Comparison of ENCODE assay signal across 8 cellular contexts in the genomic region with DNA sequence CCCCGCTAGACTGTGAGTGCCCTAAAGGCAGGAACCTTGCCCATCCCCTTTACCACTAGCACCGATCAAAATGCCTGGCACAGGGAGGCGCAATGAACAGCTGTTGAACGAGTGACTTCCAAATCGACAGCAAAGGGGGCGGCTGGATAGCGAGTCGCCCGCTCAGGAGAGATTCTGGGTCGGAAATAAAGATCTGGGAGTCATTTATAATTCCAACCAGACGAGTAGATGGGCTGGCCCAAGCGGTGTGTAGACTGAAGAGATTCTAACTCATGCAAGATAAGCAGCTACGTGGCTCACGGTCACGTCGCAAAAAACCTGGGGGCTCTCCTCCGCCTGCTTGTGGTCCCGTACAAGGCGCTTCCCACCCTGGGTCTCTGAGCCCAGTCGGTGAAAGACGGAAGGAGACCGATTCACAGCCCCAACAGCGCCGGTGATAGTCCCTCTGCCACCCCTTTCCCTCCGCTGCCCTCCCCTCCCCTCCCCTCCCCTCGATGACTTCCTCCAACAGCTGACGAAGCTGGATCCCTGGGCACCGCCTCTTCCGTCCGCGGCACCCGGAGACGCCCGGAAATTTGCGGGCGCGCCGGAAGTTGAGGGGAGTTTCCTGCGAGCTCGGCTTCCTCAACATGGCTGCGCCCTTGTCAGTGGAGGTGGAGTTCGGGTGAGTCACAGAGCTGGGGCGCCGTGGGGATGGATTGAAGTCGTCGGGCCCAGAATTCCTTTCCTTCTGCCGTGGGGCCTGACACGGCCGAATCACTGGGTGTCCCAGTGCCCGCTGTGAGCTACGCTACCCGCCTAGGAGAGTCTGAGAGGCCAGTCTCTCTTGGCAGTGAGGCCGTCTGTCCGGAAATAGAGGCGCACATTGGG. TPM values are rescaled to one million over a fixed set of nuclear protein-coding genes. Genes with fewer than 3 reads are reported as not detected.
DNase-seq lines count a peak whose midpoint lies in the region; ATAC-seq, FAIRE-seq and TF ChIP-seq lines count a peak whose summit lies in the region.

Gene URM1 (plus strand): TSS at position 623 of the 870 bp plus-strand sequence. CDS start 7 bp downstream, at position 630.

- H3K14ac ChIP-seq in IMR-90 (replicated peaks; ENCODE audit: low read depth, low read length) = peak within 1 kb of the TSS; percentile 98

- peak within 1 kb of the TSS; percentile 97 for H3K4ac ChIP-seq in IMR-90 (ENCODE audit: low read depth, low read length)

- peak within 1 kb of the TSS; percentile 98 for H4K8ac ChIP-seq in IMR-90 (ENCODE audit: low read depth in 2 of 2, low read length in 2 of 2)

- in situ Hi-C loops in IMR-90 (cut with MboI; ENCODE audit: low sequenced_read_pairs) = no loop called here

- ATAC-seq in GM21528 (IDR thresholded peaks at IDR 0.05; ENCODE audit: low FRiP score, unreplicated experiment) (peak; percentile 79), IMR-90 (ENCODE audit: low read depth) (peak; percentile 93)

- no peaks in the 10 kb centered on the region for H3K27me3 ChIP-seq in IMR-90 (ENCODE audit: control insufficient read depth, insufficient read depth, low read length)
- no peaks in the 10 kb centered on the region for H3K27me3 ChIP-seq in endothelial cell of umbilical vein (ENCODE audit: control insufficient read depth in 2 of 2, insufficient read depth in 2 of 2, low read length in 2 of 2)

- peak within 1 kb of the TSS; percentile 97 for H3K27ac ChIP-seq in IMR-90 (ENCODE audit: insufficient read depth, low read length)
- peak within 1 kb of the TSS; percentile 43 for H3K27ac ChIP-seq in OCI-LY7 (ENCODE audit: low read depth, low read length, poor library complexity, severe bottlenecking)
- peak within 1 kb of the TSS; percentile 82 for H3K27ac ChIP-seq in endothelial cell of umbilical vein (ENCODE audit: insufficient read depth, low read depth, low read length)

- peak within 1 kb of the TSS; percentile 99 for H2AK9ac ChIP-seq in IMR-90 (replicated peaks; ENCODE audit: low read depth, low read length, poor library complexity)

- H3K9ac ChIP-seq in IMR-90 (ENCODE audit: low read depth, low read length) = peak within 1 kb of the TSS; percentile 98
- peak within 1 kb of the TSS; percentile 87 for H3K9ac ChIP-seq in endothelial cell of umbilical vein (replicated peaks; ENCODE audit: extremely low read depth, insufficient read depth, low read length)

- H3K23ac ChIP-seq in IMR-90 (ENCODE audit: low read depth, low read length) = peak within 1 kb of the TSS; percentile 95

- peak within 1 kb of the TSS; percentile 88 for H2AK5ac ChIP-seq in IMR-90 (ENCODE audit: low read depth, low read length)

- H3K4me1 ChIP-seq in IMR-90 (ENCODE audit: control insufficient read depth, insufficient read depth, low read length) = peaks cover 14% of the 10 kb centered on the region
- peaks cover 16% of the 10 kb centered on the region for H3K4me1 ChIP-seq in OCI-LY7 (ENCODE audit: insufficient read depth, low read length, poor library complexity, severe bottlenecking)
- peaks cover 17% of the 10 kb centered on the region for H3K4me1 ChIP-seq in endothelial cell of umbilical vein (ENCODE audit: control insufficient read depth, extremely low read depth, insufficient read depth, low read length)

- H3K9me3 ChIP-seq in IMR-90 (ENCODE audit: control insufficient read depth, insufficient read depth, low read length) = no peaks in the 10 kb centered on the region
- no peaks in the 10 kb centered on the region for H3K9me3 ChIP-seq in OCI-LY7 (ENCODE audit: low read length)
- no peaks in the 10 kb centered on the region for H3K9me3 ChIP-seq in endothelial cell of umbilical vein (replicated peaks; ENCODE audit: control insufficient read depth, insufficient read depth, low read length)

- BruUV-seq in IMR-90 (replicated peaks; lab: Mats Ljungman, UMichigan) (no TSS peak), OCI-LY7 (replicated peaks; lab: Mats Ljungman, UMichigan) (TSS peak; percentile 73), endothelial cell of umbilical vein (replicated peaks; lab: Mats Ljungman, UMichigan) (TSS peak; percentile 98)

- H2BK120ac ChIP-seq in IMR-90 (ENCODE audit: low read depth, low read length) = peak within 1 kb of the TSS; percentile 75

- H3K9me1 ChIP-seq in IMR-90 (ENCODE audit: insufficient read depth, low read length) = peaks cover 12% of the 10 kb centered on the region
- no peaks in the 10 kb centered on the region for H3K9me1 ChIP-seq in endothelial cell of umbilical vein (replicated peaks; ENCODE audit: control insufficient read depth, extremely low read depth, insufficient read depth, low read length)

- peak within 1 kb of the TSS; percentile 70 for H3K18ac ChIP-seq in IMR-90 (ENCODE audit: low read depth, low read length)

- POLR2A ChIA-PET in IMR-90 (lab: Charles Lee; ENCODE audit: unreplicated experiment) (interaction anchor here (0.5 to 1.0 kb wide), 6 partner anchors 9 to 905 kb away, joined by 3 to 6 read pairs (median 4); partner anchors contain the start of genes GOLGA2 and SWI5), OCI-LY7 (lab: Charles Lee) (interaction anchor here (0.6 to 1.4 kb wide), 13 partner anchors 8 to 521 kb away, joined by 3 to 8 read pairs (median 3); no protein-coding TSS in a partner anchor), endothelial cell of umbilical vein (lab: Charles Lee) (interaction anchor here (0.6 to 1.7 kb wide), 5 partner anchors 9 to 353 kb away, joined by 3 to 8 read pairs (median 4); partner anchors contain the start of genes SPTAN1 and ZDHHC12)

- intact Hi-C loops in IMR-90 (cut with micrococcal nuclease) (loop anchor here (2.0 kb wide), 1 partner anchor 48 kb away; no protein-coding TSS in a partner anchor), OCI-LY7 (cut with micrococcal nuclease; ENCODE audit: unreplicated experiment) (loop anchor here (1.0 to 2.0 kb wide), 4 partner anchors 30 to 86 kb away; partner anchors contain the start of genes COQ4, ODF2, SLC27A4 and TRUB2), endothelial cell of umbilical vein (cut with micrococcal nuclease) (loop anchor here (1.0 to 2.0 kb wide), 3 partner anchors 42 to 85 kb away; partner anchors contain the start of genes COQ4, ODF2 and TRUB2)

- peak within 1 kb of the TSS; percentile 92 for H2BK5ac ChIP-seq in IMR-90 (ENCODE audit: low read depth, low read length, poor library complexity, severe bottlenecking)

- FAIRE-seq in endothelial cell of umbilical vein (lab: Jason Lieb, UNC) = peak; percentile 99

- CTCF ChIA-PET in IMR-90 (lab: Yijun Ruan, JAX) (interaction anchor here (1.3 to 1.7 kb wide), 2 partner anchors 9 to 68 kb away, joined by 3 to 4 read pairs; no protein-coding TSS in a partner anchor), OCI-LY7 (lab: Charles Lee; ENCODE audit: unreplicated experiment) (interaction anchor here (0.6 to 1.4 kb wide), 3 partner anchors 9 to 40 kb away, joined by 3 to 9 read pairs (median 3); no protein-coding TSS in a partner anchor), endothelial cell of umbilical vein (lab: Charles Lee) (interaction anchor here (0.6 to 3.8 kb wide), 13 partner anchors 9 to 152 kb away, joined by 3 to 50 read pairs (median 5); partner anchors contain the start of gene CERCAM)

- no peak for TF ChIP-seq RAD21 in IMR-90 (IDR thresholded peaks at IDR 0.05; ENCODE audit: low read length)

- DNase-seq in DMS 273 (lab: John Stamatoyannopoulos, UW; ENCODE audit: unreplicated experiment) (peak; percentile 98), IMR-90 (peak; percentile 95), OCI-LY7 (ENCODE audit: low spot score) (peak; percentile 95), activated T-cell treated with anti-CD3 and anti-CD28 coated beads for 1 hour (ENCODE audit: low read depth) (peak; percentile 91), endothelial cell of umbilical vein (ENCODE audit: low read depth, low spot score) (peak; percentile 98), middle frontal gyrus (ENCODE audit: extremely low spot score, low spot score) (peak; percentile 98)
- peak; percentile 88 to 92 for DNase-seq in stimulated activated CD8-positive, alpha-beta memory T cell treated with anti-CD3 and anti-CD28 coated beads, Interleukin-2, amount 100 ng/mL, for 1 hour (ENCODE audit: low read depth in 2 of 2)

- peaks cover 38% of the 10 kb centered on the region for H3K79me2 ChIP-seq in OCI-LY7 (ENCODE audit: insufficient read depth, low read depth, low read length)
- peaks cover 41% of the 10 kb centered on the region for H3K79me2 ChIP-seq in endothelial cell of umbilical vein (ENCODE audit: control insufficient read depth, insufficient read depth, low read length)

- H3K79me1 ChIP-seq in IMR-90 (ENCODE audit: low read depth in 1 of 2, low read length in 2 of 2) = peaks cover 21 to 65% of the 10 kb centered on the region in 2 experiments

- peak within 1 kb of the TSS; percentile 92 for H4K5ac ChIP-seq in IMR-90 (ENCODE audit: low read depth, low read length)

- H3K9me2 ChIP-seq in OCI-LY7 (ENCODE audit: insufficient read depth, low read length) = no peaks in the 10 kb centered on the region

- H3K56ac ChIP-seq in IMR-90 (ENCODE audit: extremely low read depth, insufficient read depth, low read length) = peak within 1 kb of the TSS; percentile 92

- H4K20me1 ChIP-seq in IMR-90 (ENCODE audit: insufficient read depth, low read length) (0 out of 2 replicates have a peak, but pooled peaks cover 4% of the 10 kb centered on the region), OCI-LY7 (ENCODE audit: insufficient read depth, low read length) (no peaks in the 10 kb centered on the region), endothelial cell of umbilical vein (replicated peaks; ENCODE audit: control insufficient read depth, extremely low read depth, insufficient read depth, low read length) (no peaks in the 10 kb centered on the region)

- peak within 1 kb of the TSS; percentile 76; the same call in 2 of the 3 replicates for H2BK15ac ChIP-seq in IMR-90 (ENCODE audit: low read depth, low read length)

- peak within 1 kb of the TSS; percentile 96 for H3K4me2 ChIP-seq in IMR-90 (ENCODE audit: low read depth, low read length)
- peak within 1 kb of the TSS; percentile 94 for H3K4me2 ChIP-seq in OCI-LY7 (ENCODE audit: low read length)
- peak within 1 kb of the TSS; percentile 93 for H3K4me2 ChIP-seq in endothelial cell of umbilical vein (ENCODE audit: insufficient read depth, low read length)

- H3K36me3 ChIP-seq in IMR-90 (ENCODE audit: control insufficient read depth, insufficient read depth, low read length) (peaks cover 2% of the 10 kb centered on the region; the same call in 1 of the 2 replicates), OCI-LY7 (ENCODE audit: insufficient read depth, low read length) (peaks cover 23% of the 10 kb centered on the region), endothelial cell of umbilical vein (ENCODE audit: control insufficient read depth in 2 of 2, extremely low read depth in 1 of 2, insufficient read depth in 2 of 2, low read length in 2 of 2) (peaks cover 0 to 3% of the 10 kb centered on the region in 2 experiments)

- no peak within 1 kb of the TSS for H2BK20ac ChIP-seq in IMR-90 (ENCODE audit: low read depth, low read length)

- TF ChIP-seq CTCF in IMR-90 (conservative IDR thresholded peaks at IDR 0.05; ENCODE audit: low read depth, low read length) = 0 out of 2 replicates have a peak, but pooled peaks have one; percentile 25
- no peak; the same call in 1 of the 2 replicates for TF ChIP-seq CTCF in OCI-LY7 (conservative IDR thresholded peaks at IDR 0.05; ENCODE audit: low read length)
- TF ChIP-seq CTCF in endothelial cell of umbilical vein (IDR thresholded peaks at IDR 0.05; ENCODE audit: extremely low read depth in 1 of 2, insufficient read depth in 1 of 2, low read depth in 1 of 2, low read length in 2 of 2) = peak in 1 of 2 donors; percentile 6

- H4K91ac ChIP-seq in IMR-90 (ENCODE audit: insufficient read depth, low read depth, low read length) = peak within 1 kb of the TSS; percentile 96

- H2AFZ ChIP-seq in IMR-90 (replicated peaks; ENCODE audit: low read length, poor library complexity) (peak within 1 kb of the TSS; percentile 97), OCI-LY7 (ENCODE audit: low read length) (peak within 1 kb of the TSS; percentile 93), endothelial cell of umbilical vein (ENCODE audit: low read depth, low read length) (peak within 1 kb of the TSS; percentile 86)

- WGBS in IMR-90 (ENCODE audit: extremely low coverage in 2 of 2, insufficient read length in 1 of 2), 2 experiments = 0% methylated on average over 7 of the region's 55 CpGs; no CpG with 5 or more reads in 1 of the 2 experiments

- dilution Hi-C loops in IMR-90 (cut with HindIII; ENCODE audit: low sequenced_read_pairs, unreplicated experiment) (no loop called here), endothelial cell of umbilical vein (cut with MboI; ENCODE audit: extremely low pct_ligation_motif_present, low sequenced_read_pairs) (no loop called here)

- H3K4me3 ChIP-seq in IMR-90 (ENCODE audit: insufficient read depth, low read depth, low read length) = peak within 1 kb of the TSS; percentile 78
- H3K4me3 ChIP-seq in OCI-LY7 (ENCODE audit: low read depth, low read length, poor library complexity, severe bottlenecking) = peak within 1 kb of the TSS; percentile 87
- H3K4me3 ChIP-seq in endothelial cell of umbilical vein (replicated peaks in 1 of 3; ENCODE audit: insufficient read depth in 1 of 3, low read depth in 1 of 3, low read length in 3 of 3) = peak within 1 kb of the TSS; percentile 72 to 95 (median 87)

- TF ChIP-seq POLR2A in IMR-90 (IDR thresholded peaks at IDR 0.05; ENCODE audit: low read depth, low read length) (peak; percentile 89), endothelial cell of umbilical vein (IDR thresholded peaks at IDR 0.05; ENCODE audit: low read depth, low read length) (peak; percentile 91)

RNA-seq across cellular contexts. Expression of gene URM1, which starts in this region (rescaled TPM):
- total RNA-seq in IMR-90 (2012; rRNA removed) (20.6 and 33.2 TPM in 2 replicates), OCI-LY7 (2022) (51.8 and 60.8 TPM in 2 replicates), endothelial cell of umbilical vein (100 and 101 TPM in 2 replicates)
- polyA plus RNA-seq in IMR-90 (2012; rRNA removed) (66.9 and 75.6 TPM in 2 replicates), endothelial cell of umbilical vein (86.5 and 98.7 TPM in 2 replicates)
- 42.4 and 45.7 TPM in 2 replicates for polyA plus RNA-seq in IMR-90 (2012; cell fraction: cytosol; rRNA removed)
- polyA plus RNA-seq in IMR-90 (2012; cell fraction: nucleus; rRNA removed; ENCODE audit: low replicate concordance) = 41.8 and 56.7 TPM in 2 replicates
- total RNA-seq in OCI-LY7 (2014; rRNA removed; shearing (Covaris generic)) = 42.3 and 58.5 TPM in 2 replicates
- polyA plus RNA-seq in endothelial cell of umbilical vein (2011; cell fraction: cytosol; rRNA removed) = 92.3 and 99.9 TPM in 2 replicates
- polyA plus RNA-seq in endothelial cell of umbilical vein (2011; cell fraction: nucleus; rRNA removed) = 58.0 and 74.3 TPM in 2 replicates
- 106 and 119 TPM in 2 replicates for polyA plus RNA-seq in endothelial cell of umbilical vein (2012)
- polyA minus RNA-seq in endothelial cell of umbilical vein = 45.4 and 46.4 TPM in 2 replicates
- 28.7 TPM for polyA minus RNA-seq in endothelial cell of umbilical vein (2011; cell fraction: cytosol; rRNA and poly(A)+ RNA removed)
- polyA minus RNA-seq in endothelial cell of umbilical vein (2011; cell fraction: nucleus; rRNA and poly(A)+ RNA removed) = 11.2 and 14.3 TPM in 2 replicates

Comparison
In these comparisons a context has a peak if more than half of its experiments do, and no peak if none do; other contexts are left out.
1. Peak in every context shown above with its lines: DNase-seq, ATAC-seq, H3K4me3 ChIP-seq and H3K27ac ChIP-seq.
2. H3K27ac ChIP-seq: peak in every context shown above with its lines; median percentile 97 in IMR-90; 82 in endothelial cell of umbilical vein; 43 in OCI-LY7.